In genomic region chr15:26355671-26356070, GRCh38 we compare ENCODE assay signal across 3 cellular contexts.
TF ChIP-seq lines count a peak whose summit lies in the region.

No MANE protein-coding gene starts in this region.

TF ChIP-seq in SK-N-SH, 30 proteins besides CTCF, POLR2A, EP300 and RAD21:
- TF ChIP-seq TAF1 (IDR thresholded peaks at IDR 0.05; ENCODE audit: borderline replicate concordance, low read depth, low read length) = no peak
TF ChIP-seq in SK-N-SH: peak in this region for 0.

TF ChIP-seq in SK-N-SH treated with all-trans-retinoic acid at 6 μM for 48 hours, 23 proteins besides CTCF, POLR2A, EP300 and RAD21:
- TF ChIP-seq GLIS3 (CRISPR knock-in tag; IDR thresholded peaks at IDR 0.05) (no peak), BACH2 (CRISPR knock-in tag; IDR thresholded peaks at IDR 0.05; ENCODE audit: borderline replicate concordance) (no peak), CREB5 (CRISPR knock-in tag; IDR thresholded peaks at IDR 0.05; ENCODE audit: low read depth) (no peak), SNAI2 (CRISPR knock-in tag; IDR thresholded peaks at IDR 0.05) (no peak), RARB (CRISPR knock-in tag; IDR thresholded peaks at IDR 0.05) (no peak), ESRRG (CRISPR knock-in tag; IDR thresholded peaks at IDR 0.05) (no peak), ZNF8 (CRISPR knock-in tag; IDR thresholded peaks at IDR 0.05) (no peak), OSR1 (CRISPR knock-in tag; IDR thresholded peaks at IDR 0.05) (no peak), ZNF565 (CRISPR knock-in tag; conservative IDR thresholded peaks at IDR 0.05; ENCODE audit: low read depth) (no peak), ZFP3 (CRISPR knock-in tag; IDR thresholded peaks at IDR 0.05) (no peak), PPARA (CRISPR knock-in tag; IDR thresholded peaks at IDR 0.05; ENCODE audit: borderline replicate concordance) (no peak)

TF ChIP-seq in H1, 55 proteins besides CTCF, POLR2A, EP300 and RAD21:
- TF ChIP-seq RFX5 (IDR thresholded peaks at IDR 0.05; ENCODE audit: borderline replicate concordance, low read depth, low read length) = no peak
- no peak for TF ChIP-seq HDAC2 (IDR thresholded peaks at IDR 0.05; ENCODE audit: borderline replicate concordance in 1 of 2, low read depth in 2 of 2, low read length in 2 of 2)
- no peak for TF ChIP-seq TAF7 (optimal IDR thresholded peaks at IDR 0.05; ENCODE audit: borderline replicate concordance, low read depth, low read length)
- TF ChIP-seq NRF1 (IDR thresholded peaks at IDR 0.05; ENCODE audit: low read depth, low read length) = no peak
- TF ChIP-seq CHD7 (IDR thresholded peaks at IDR 0.05; ENCODE audit: insufficient replicate concordance, low read length) = no peak
- no peak for TF ChIP-seq ATF2 (IDR thresholded peaks at IDR 0.05; ENCODE audit: low read length)
- no peak for TF ChIP-seq FOSL1 (IDR thresholded peaks at IDR 0.05; ENCODE audit: insufficient read depth, low read depth, low read length)
- no peak for TF ChIP-seq HDAC6 (IDR thresholded peaks at IDR 0.05; ENCODE audit: low read depth, low read length)
- TF ChIP-seq CREB1 (IDR thresholded peaks at IDR 0.05) = no peak
- no peak for TF ChIP-seq CHD1 (IDR thresholded peaks at IDR 0.05; ENCODE audit: low read depth, low read length)
- TF ChIP-seq POU5F1 (IDR thresholded peaks at IDR 0.05; ENCODE audit: low read depth, low read length) = no peak
- no peak for TF ChIP-seq CEBPB (IDR thresholded peaks at IDR 0.05; ENCODE audit: low read depth, low read length)
- TF ChIP-seq TAF1 (IDR thresholded peaks at IDR 0.05; ENCODE audit: low read depth, low read length) = no peak
- TF ChIP-seq BCL11A (IDR thresholded peaks at IDR 0.05; ENCODE audit: low read depth in 2 of 2, low read length in 2 of 2) = no peak
- no peak for TF ChIP-seq SP2 (IDR thresholded peaks at IDR 0.05; ENCODE audit: low read length)
- TF ChIP-seq SIRT6 (IDR thresholded peaks at IDR 0.05; ENCODE audit: low read length) = no peak
- no peak for TF ChIP-seq KDM4A (IDR thresholded peaks at IDR 0.05; ENCODE audit: low read depth, low read length, severe bottlenecking)
- no peak for TF ChIP-seq ASH2L (IDR thresholded peaks at IDR 0.05; ENCODE audit: low read length)
- TF ChIP-seq BRCA1 (IDR thresholded peaks at IDR 0.05; ENCODE audit: low read depth, low read length) = no peak
